Comparison of ENCODE assay signal across 22 cellular contexts in genomic region chr11:79259800-79260199, GRCh38.
DNase-seq lines count a peak whose midpoint lies in the region; TF ChIP-seq lines count a peak whose summit lies in the region.
"Had no signal": no experiment of that assay in that cellular context is flagged by ENCODE, and none has a peak within 500 bp of the region (broad histone marks: within the 10 kb centered on the region; RNA-seq: fewer than 3 reads in every experiment).

No MANE protein-coding gene starts in this region.

- H3K4me1 Mint-ChIP-seq in neural crest cell, result peaks cover 10% of the 10 kb centered on the region

- no peaks in the 10 kb centered on the region for H3K9me2 ChIP-seq in OCI-LY7 (ENCODE audit: insufficient read depth, low read length)

- H2AFZ ChIP-seq in OCI-LY3 (ENCODE audit: low read depth, low read length), result no peak overlapping the region
- no peak overlapping the region for H2AFZ ChIP-seq in OCI-LY7 (ENCODE audit: low read length)

- H3K9me3 ChIP-seq in OCI-LY3 (ENCODE audit: insufficient read depth, low read length) (no peaks in the 10 kb centered on the region), OCI-LY7 (ENCODE audit: low read length) (no peaks in the 10 kb centered on the region)
- H3K9me3 ChIP-seq: esophagus muscularis mucosa, HAP-1, left lung, spleen had no signal

- H4K20me1 ChIP-seq in OCI-LY3 (ENCODE audit: insufficient read depth, low read length), result peaks cover 10% of the 10 kb centered on the region; the same call in 1 of the 2 replicates
- H4K20me1 ChIP-seq in OCI-LY7 (ENCODE audit: insufficient read depth, low read length), result no peaks in the 10 kb centered on the region

- H3K27ac ChIP-seq in OCI-LY3 (ENCODE audit: low read length) (no peak overlapping the region), OCI-LY7 (ENCODE audit: low read depth, low read length, poor library complexity, severe bottlenecking) (no peak overlapping the region)
- H3K27ac ChIP-seq: esophagus muscularis mucosa, left lung, spleen had no signal

- no peaks in the 10 kb centered on the region for H3K36me3 Mint-ChIP-seq in neural crest cell (ENCODE audit: low read depth)
- H3K36me3 Mint-ChIP-seq: type B pancreatic cell had no signal

- POLR2A ChIA-PET in OCI-LY7 (lab: Charles Lee), result no interaction called here

- H3K79me2 ChIP-seq in OCI-LY3 (ENCODE audit: low read length), result no peaks in the 10 kb centered on the region
- H3K79me2 ChIP-seq in OCI-LY7 (ENCODE audit: insufficient read depth, low read depth, low read length), result no peaks in the 10 kb centered on the region

- DNase-seq in NCI-H1694 treated with DMSO at 0.1 percent for 48 hours (lab: John Stamatoyannopoulos, UW) (peak; percentile 1), NCI-H1694 (lab: John Stamatoyannopoulos, UW) (no peak), choroid plexus epithelial cell (ENCODE audit: low read depth) (peak; percentile 47), neural crest cell (ENCODE audit: low read depth, low spot score) (no peak), NCI-H1930 (lab: John Stamatoyannopoulos, UW) (no peak), CD1c-positive myeloid dendritic cell (ENCODE audit: extremely low spot score) (no peak), OCI-LY7 (ENCODE audit: low spot score) (no peak)
- DNase-seq: activated CD4-positive, alpha-beta T cell treated with anti-CD3 and anti-CD28 coated beads, Interleukin-2, amount 50 U/mL, for 48 hours; activated T-cell treated with anti-CD3 and anti-CD28 coated beads, Interleukin-2, amount 50 U/mL, for 72 hours; COR-L47; cortex of kidney; hypothalamus; KBM-7; left lung; NCI-H1092 treated with DMSO at 0.1 percent for 48 hours; posterior cingulate gyrus; spleen; stimulated activated naive CD4-positive, alpha-beta T cell treated with Interleukin-2 at 50 U/mL for 16 hours had no signal

- CTCF ChIA-PET in OCI-LY7 (lab: Charles Lee; ENCODE audit: unreplicated experiment), result interaction anchor here (0.6 kb wide), 1 partner anchor 102 kb away, joined by 3 read pairs; no protein-coding TSS in a partner anchor

- no peak overlapping the region for H3K4me2 ChIP-seq in OCI-LY3 (ENCODE audit: low read length)
- no peak overlapping the region for H3K4me2 ChIP-seq in OCI-LY7 (ENCODE audit: low read length)

- H3K36me3 ChIP-seq in OCI-LY3 (replicated peaks; ENCODE audit: low read depth, low read length) (no peaks in the 10 kb centered on the region), OCI-LY7 (ENCODE audit: insufficient read depth, low read length) (no peaks in the 10 kb centered on the region)
- H3K36me3 ChIP-seq: esophagus muscularis mucosa, HAP-1, left lung, spleen had no signal

- H3K27ac Mint-ChIP-seq in neural crest cell (ENCODE audit: unreplicated experiment), result no peak overlapping the region
- H3K27ac Mint-ChIP-seq: activated T-cell treated with anti-CD3 and anti-CD28 coated beads, Interleukin-2, amount 50 U/mL, for 72 hours; type B pancreatic cell had no signal

- no TSS peak for BruUV-seq in OCI-LY7 (replicated peaks; lab: Mats Ljungman, UMichigan)

- H3K4me3 Mint-ChIP-seq in neural crest cell, result no peak overlapping the region
- H3K4me3 Mint-ChIP-seq: activated T-cell treated with anti-CD3 and anti-CD28 coated beads, Interleukin-2, amount 50 U/mL, for 72 hours; type B pancreatic cell had no signal

- peaks cover 4% of the 10 kb centered on the region for H3K9me3 Mint-ChIP-seq in neural crest cell
- H3K9me3 Mint-ChIP-seq: type B pancreatic cell had no signal

- H3K9ac ChIP-seq in OCI-LY3 (ENCODE audit: low read length), result no peak overlapping the region

- 0 out of 2 replicates have a peak, but pooled peaks have one; percentile 23 for TF ChIP-seq CTCF in OCI-LY3 (IDR thresholded peaks at IDR 0.05; ENCODE audit: low read depth, low read length)
- peak; percentile 64 for TF ChIP-seq CTCF in choroid plexus epithelial cell (conservative IDR thresholded peaks at IDR 0.05; ENCODE audit: low read depth, low read length)
- peak; percentile 30 for TF ChIP-seq CTCF in neural crest cell (conservative IDR thresholded peaks at IDR 0.05)
- no peak for TF ChIP-seq CTCF in OCI-LY7 (conservative IDR thresholded peaks at IDR 0.05; ENCODE audit: low read length)

- H3K4me1 ChIP-seq in OCI-LY3 (ENCODE audit: low read length), result no peaks in the 10 kb centered on the region
- no peaks in the 10 kb centered on the region for H3K4me1 ChIP-seq in OCI-LY7 (ENCODE audit: insufficient read depth, low read length, poor library complexity, severe bottlenecking)
- H3K4me1 ChIP-seq: esophagus muscularis mucosa, left lung, spleen had no signal

- no peaks in the 10 kb centered on the region for H3K27me3 Mint-ChIP-seq in neural crest cell (ENCODE audit: low read depth)
- H3K27me3 Mint-ChIP-seq: type B pancreatic cell had no signal

- intact Hi-C loops in OCI-LY7 (cut with micrococcal nuclease; ENCODE audit: unreplicated experiment), result no loop called here

- no peaks in the 10 kb centered on the region for H3K27me3 ChIP-seq in OCI-LY3 (ENCODE audit: low read depth, low read length)
- H3K27me3 ChIP-seq: esophagus muscularis mucosa, left lung, spleen had no signal

- H3K4me3 ChIP-seq in OCI-LY3 (ENCODE audit: low read length) (no peak overlapping the region), choroid plexus epithelial cell (ENCODE audit: low read depth, low read length) (no peak overlapping the region), OCI-LY7 (ENCODE audit: low read depth, low read length, poor library complexity, severe bottlenecking) (no peak overlapping the region)
- H3K4me3 ChIP-seq: esophagus muscularis mucosa, HAP-1, left lung, spleen had no signal

Comparison
In these comparisons a context has a peak if more than half of its experiments do, and no peak if none do; other contexts are left out.
1. DNase-seq: peak in NCI-H1694 treated with DMSO at 0.1 percent for 48 hours (single experiment) and choroid plexus epithelial cell (single experiment); none in NCI-H1694 (single experiment), neural crest cell (single experiment), NCI-H1930 (0 of 2), CD1c-positive myeloid dendritic cell (single experiment) and OCI-LY7 (single experiment).